ENCODE assay signal across 1 cellular context in genomic region chr13:41019027-41019487, GRCh38.
TF ChIP-seq lines count a peak whose summit lies in the region.

Gene ELF1 (minus strand): TSS chr13:41019316. CDS start chr13:40982054, 37,262 bp downstream.

TF ChIP-seq in K562, 482 proteins besides CTCF, POLR2A, EP300 and RAD21 (continued from another document and continues in another):
- TF ChIP-seq ZBTB11 (CRISPR knock-in tag; IDR thresholded peaks at IDR 0.05), result 0 out of 6 replicates have a peak, but pooled peaks of 1 of the 3 experiments have one; percentile 30
- peak; percentile 71 for TF ChIP-seq MYC (IDR thresholded peaks at IDR 0.05; ENCODE audit: low read depth, low read length)
- no peak for TF ChIP-seq MYC (CRISPR knock-in tag; IDR thresholded peaks at IDR 0.05; ENCODE audit: borderline replicate concordance, low read depth)
- TF ChIP-seq POLR2B (IDR thresholded peaks at IDR 0.05; ENCODE audit: low read depth, partially characterized antibody), result peak; percentile 62
- TF ChIP-seq E4F1 (CRISPR knock-in tag; IDR thresholded peaks at IDR 0.05; ENCODE audit: borderline replicate concordance), result no peak
- TF ChIP-seq HINFP (tag; conservative IDR thresholded peaks at IDR 0.05; ENCODE audit: low read depth), result no peak
- TF ChIP-seq FOS (IDR thresholded peaks at IDR 0.05; ENCODE audit: extremely low read depth, insufficient read length), result no peak
- TF ChIP-seq NFE2 (IDR thresholded peaks at IDR 0.05; ENCODE audit: low read depth), result no peak
- TF ChIP-seq RB1 (IDR thresholded peaks at IDR 0.05; ENCODE audit: low read depth), result no peak
- TF ChIP-seq MTF1 (CRISPR knock-in tag; IDR thresholded peaks at IDR 0.05; ENCODE audit: borderline replicate concordance), result no peak
- no peak for TF ChIP-seq SFPQ (IDR thresholded peaks at IDR 0.05; ENCODE audit: low read depth, low read length)
- no peak for TF ChIP-seq ZNF511 (CRISPR knock-in tag; IDR thresholded peaks at IDR 0.05)
- no peak for TF ChIP-seq KLF13 (tag; IDR thresholded peaks at IDR 0.05; ENCODE audit: borderline replicate concordance, low read depth)
- no peak for TF ChIP-seq PTTG1 (tag; IDR thresholded peaks at IDR 0.05; ENCODE audit: low read depth)
- no peak for TF ChIP-seq ZBTB7A (IDR thresholded peaks at IDR 0.05; ENCODE audit: borderline replicate concordance, control insufficient read depth, low read depth, low read length)
- TF ChIP-seq CEBPZ (IDR thresholded peaks at IDR 0.05; ENCODE audit: borderline replicate concordance, low read depth, low read length), result no peak
- no peak for TF ChIP-seq IRF1 (CRISPR knock-in tag; IDR thresholded peaks at IDR 0.05; ENCODE audit: borderline replicate concordance)
- TF ChIP-seq ZNF445 (CRISPR knock-in tag; IDR thresholded peaks at IDR 0.05; ENCODE audit: low read depth), result 0 out of 2 replicates have a peak, but pooled peaks have one; percentile 51
- no peak for TF ChIP-seq PBX2 (CRISPR knock-in tag; IDR thresholded peaks at IDR 0.05; ENCODE audit: low read depth)
- no peak for TF ChIP-seq PBX2 (tag; conservative IDR thresholded peaks at IDR 0.05; ENCODE audit: low read depth)
- TF ChIP-seq PTRF (tag; IDR thresholded peaks at IDR 0.05), result no peak
- TF ChIP-seq SRSF3 (IDR thresholded peaks at IDR 0.05; ENCODE audit: insufficient read depth, low read length), result no peak
- TF ChIP-seq TCF7 (IDR thresholded peaks at IDR 0.05; ENCODE audit: borderline replicate concordance), result no peak
- no peak for TF ChIP-seq ZNF280A (IDR thresholded peaks at IDR 0.05; ENCODE audit: low read depth, partially characterized antibody)
- no peak for TF ChIP-seq WHSC1 (IDR thresholded peaks at IDR 0.05; ENCODE audit: low read length)
- no peak for TF ChIP-seq ZNF655 (CRISPR knock-in tag; IDR thresholded peaks at IDR 0.05)
- TF ChIP-seq MEF2D (tag; conservative IDR thresholded peaks at IDR 0.05; ENCODE audit: low read depth), result no peak
- peak; percentile 55; the same call in 1 of the 2 replicates for TF ChIP-seq ARID1B (IDR thresholded peaks at IDR 0.05)
- TF ChIP-seq BRCA1 (IDR thresholded peaks at IDR 0.05), result no peak
- TF ChIP-seq BRCA1 (CRISPR knock-in tag; IDR thresholded peaks at IDR 0.05), result no peak
- no peak for TF ChIP-seq ZNF668 (CRISPR knock-in tag; IDR thresholded peaks at IDR 0.05)
- no peak; the same call in 1 of the 2 replicates for TF ChIP-seq GATAD2B (IDR thresholded peaks at IDR 0.05; ENCODE audit: borderline replicate concordance)
- TF ChIP-seq MXD1 (CRISPR knock-in tag; IDR thresholded peaks at IDR 0.05; ENCODE audit: borderline replicate concordance, poor library complexity, severe bottlenecking), result no peak
- no peak for TF ChIP-seq NFXL1 (CRISPR knock-in tag; IDR thresholded peaks at IDR 0.05)
- TF ChIP-seq POLR2AphosphoS5 (IDR thresholded peaks at IDR 0.05; ENCODE audit: control insufficient read depth, insufficient read depth, low read depth, low read length), result no peak
